13 cellular contexts compared by ENCODE assay signal in the genomic region with DNA sequence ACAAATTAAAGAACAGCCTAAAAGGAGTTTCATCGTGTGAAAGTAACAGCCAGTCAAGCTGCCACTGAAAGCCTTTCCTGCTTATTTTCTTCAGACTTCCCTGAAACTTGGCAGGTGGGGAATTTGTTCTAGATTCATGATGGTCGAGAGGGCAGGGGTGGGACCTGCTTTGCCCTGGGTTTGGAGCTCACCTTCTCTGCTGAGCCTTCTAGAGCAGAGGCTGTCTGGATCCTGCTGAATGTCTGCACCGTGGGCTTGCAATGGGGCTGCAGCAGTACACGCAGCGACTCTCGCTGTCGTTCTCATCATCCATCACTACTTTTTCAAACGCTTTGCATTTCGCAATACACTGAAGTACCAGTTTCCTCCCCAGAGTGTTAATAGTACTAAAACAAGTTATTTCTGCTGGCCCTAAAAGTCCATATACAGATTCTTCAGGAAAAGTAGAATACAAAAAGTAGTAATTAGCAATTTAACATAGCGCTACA. TPM values are rescaled to one million over a fixed set of nuclear protein-coding genes. Genes with fewer than 3 reads are reported as not detected.
DNase-seq lines count a peak whose midpoint lies in the region; ATAC-seq, FAIRE-seq and TF ChIP-seq lines count a peak whose summit lies in the region.
"Had no signal": no experiment of that assay in that cellular context is flagged by ENCODE, and none has a peak within 500 bp of the region (broad histone marks: within the 10 kb centered on the region; RNA-seq: fewer than 3 reads in every experiment).

No MANE protein-coding gene starts in this region.

- FAIRE-seq in K562 (lab: Jason Lieb, UNC), result no peak

- ATAC-seq in IMR-90 (ENCODE audit: low read depth) (no peak), K562 (no peak), left colon (no peak), GM18519 (IDR thresholded peaks at IDR 0.05; ENCODE audit: low FRiP score, unreplicated experiment) (no peak)
- no peak for ATAC-seq in stimulated activated effector memory CD8-positive, alpha-beta T cell treated with anti-CD3 and anti-CD28 coated beads, Interleukin-12 subunit alpha, Interleukin-12 subunit beta, amount 100 ng/mL, for 72 hours
- ATAC-seq: activated CD4-positive, alpha-beta T cell treated with anti-CD3 and anti-CD28 coated beads for 36 hours had no signal

- no peak overlapping the region for H4K8ac ChIP-seq in IMR-90 (ENCODE audit: low read depth in 2 of 2, low read length in 2 of 2)

- no peak overlapping the region for H3K9ac ChIP-seq in IMR-90 (ENCODE audit: low read depth, low read length)
- H3K9ac ChIP-seq in K562 (ENCODE audit: insufficient read depth in 1 of 2, low read depth in 2 of 2, low read length in 2 of 2), result no peak overlapping the region

- POLR2A ChIA-PET in IMR-90 (lab: Charles Lee; ENCODE audit: unreplicated experiment) (no interaction called here), K562 (lab: Yijun Ruan, JAX) (interaction anchor here (0.7 kb wide), 1 partner anchor 134 kb away, joined by 4 read pairs; no protein-coding TSS in a partner anchor)

- no peaks in the 10 kb centered on the region for H3K9me3 ChIP-seq in IMR-90 (ENCODE audit: control insufficient read depth, insufficient read depth, low read length)
- no peaks in the 10 kb centered on the region for H3K9me3 ChIP-seq in K562 (replicated peaks; ENCODE audit: control insufficient read depth, insufficient read depth, low read depth, low read length)
- H3K9me3 ChIP-seq: sigmoid colon, SJSA1 had no signal

- peak overlapping the region; percentile 93 for H3K23ac ChIP-seq in IMR-90 (ENCODE audit: low read depth, low read length)

- peak overlapping the region; percentile 46 for H2BK120ac ChIP-seq in IMR-90 (ENCODE audit: low read depth, low read length)

- in situ Hi-C loops in IMR-90 (cut with MboI; ENCODE audit: low sequenced_read_pairs) (no loop called here), K562 (cut with MboI) (no loop called here)

- TF ChIP-seq RAD21 in IMR-90 (IDR thresholded peaks at IDR 0.05; ENCODE audit: low read length) (no peak), K562 (CRISPR knock-in tag; conservative IDR thresholded peaks at IDR 0.05 in 1 of 2, IDR thresholded peaks at IDR 0.05 in 1 of 2) (no peak)

- no peak overlapping the region for H2AFZ ChIP-seq in IMR-90 (replicated peaks; ENCODE audit: low read length, poor library complexity)
- H2AFZ ChIP-seq in K562 (ENCODE audit: low read depth, low read length), result no peak overlapping the region

- intact Hi-C loops in IMR-90 (cut with micrococcal nuclease), result no loop called here
- intact Hi-C loops in K562 (cut with micrococcal nuclease), result no loop called here
- intact Hi-C loops in left colon (cut with DNase I, micrococcal nuclease), result no loop called here

- no peak overlapping the region for H4K91ac ChIP-seq in IMR-90 (ENCODE audit: insufficient read depth, low read depth, low read length)

- peak overlapping the region; percentile 1; the same call in 1 of the 2 replicates for H3K4me2 ChIP-seq in IMR-90 (ENCODE audit: low read depth, low read length)
- H3K4me2 ChIP-seq in K562 (ENCODE audit: insufficient read depth, low read length), result no peak overlapping the region

- no peak for TF ChIP-seq POLR2A in IMR-90 (IDR thresholded peaks at IDR 0.05; ENCODE audit: low read depth, low read length)
- no peak for TF ChIP-seq POLR2A in K562 (conservative IDR thresholded peaks at IDR 0.05)

- no peak overlapping the region for H3K14ac ChIP-seq in IMR-90 (replicated peaks; ENCODE audit: low read depth, low read length)

- H3K4me3 ChIP-seq in IMR-90 (ENCODE audit: insufficient read depth, low read depth, low read length) (no peak overlapping the region), K562 (no peak overlapping the region)

- H4K20me1 ChIP-seq in IMR-90 (ENCODE audit: insufficient read depth, low read length) (no peaks in the 10 kb centered on the region), K562 (replicated peaks; ENCODE audit: control insufficient read depth, insufficient read depth, low read length) (no peaks in the 10 kb centered on the region; the same call in 1 of the 2 replicates)

- H3K36me3 Mint-ChIP-seq in stimulated activated effector memory CD8-positive, alpha-beta T cell treated with anti-CD3 and anti-CD28 coated beads, Interleukin-12 subunit alpha, Interleukin-12 subunit beta, amount 100 ng/mL, for 72 hours, result peaks cover 4% of the 10 kb centered on the region

- H3K27ac ChIP-seq in IMR-90 (ENCODE audit: insufficient read depth, low read length) (no peak overlapping the region), K562 (ENCODE audit: extremely low read depth, low read depth, low read length) (no peak overlapping the region)
- H3K27ac ChIP-seq: SJSA1 had no signal

- 40% methylated on average over 1 of the region's 10 CpGs; no CpG with 5 or more reads in 1 of the 2 experiments for WGBS in IMR-90 (ENCODE audit: extremely low coverage in 2 of 2, insufficient read length in 1 of 2), 2 experiments
- WGBS in K562 (ENCODE audit: insufficient coverage, low coverage, missing lambda C conversion rate), result 23% methylated on average over 10 of the region's 10 CpGs

- H3K4ac ChIP-seq in IMR-90 (ENCODE audit: low read depth, low read length), result 0 out of 2 replicates have a peak overlapping the region, but pooled peaks have one; percentile 17

- H3K36me3 ChIP-seq in IMR-90 (ENCODE audit: control insufficient read depth, insufficient read depth, low read length) (peaks cover 2% of the 10 kb centered on the region; the same call in 1 of the 2 replicates), K562 (ENCODE audit: control insufficient read depth, insufficient read depth, low read length) (no peaks in the 10 kb centered on the region)
- H3K36me3 ChIP-seq: sigmoid colon had no signal

- TF ChIP-seq CTCF in IMR-90 (conservative IDR thresholded peaks at IDR 0.05; ENCODE audit: low read depth, low read length) (no peak), K562 (IDR thresholded peaks at IDR 0.05 in 2 of 3, conservative IDR thresholded peaks at IDR 0.05 in 1 of 3; ENCODE audit: insufficient read depth in 2 of 3, low read depth in 1 of 3, low read length in 3 of 3) (no peak)

- no peak overlapping the region for H3K56ac ChIP-seq in IMR-90 (ENCODE audit: extremely low read depth, insufficient read depth, low read length)

- CTCF ChIA-PET in IMR-90 (lab: Yijun Ruan, JAX) (interaction anchor here (0.6 to 2.2 kb wide), 3 partner anchors 9 to 822 kb away, joined by 3 to 5 read pairs (median 3); no protein-coding TSS in a partner anchor), K562 (lab: Yijun Ruan, JAX; ENCODE audit: low intra/inter-chr PET ratio) (no interaction called here)

- no peak overlapping the region for H2AK9ac ChIP-seq in IMR-90 (replicated peaks; ENCODE audit: low read depth, low read length, poor library complexity)

- no peak overlapping the region for H2BK15ac ChIP-seq in IMR-90 (ENCODE audit: low read depth, low read length)

- no peak overlapping the region for H2BK5ac ChIP-seq in IMR-90 (ENCODE audit: low read depth, low read length, poor library complexity, severe bottlenecking)

- BruUV-seq in IMR-90 (replicated peaks; lab: Mats Ljungman, UMichigan) (no TSS peak), K562 (replicated peaks; lab: Mats Ljungman, UMichigan) (no TSS peak)

- H3K27me3 ChIP-seq in IMR-90 (ENCODE audit: control insufficient read depth, insufficient read depth, low read length) (peaks cover 2% of the 10 kb centered on the region), K562 (ENCODE audit: control insufficient read depth in 2 of 2, insufficient read depth in 2 of 2, low read length in 2 of 2) (peaks cover 45 to 67% of the 10 kb centered on the region in 2 experiments)
- H3K27me3 ChIP-seq: SJSA1 had no signal

- H3K18ac ChIP-seq in IMR-90 (ENCODE audit: low read depth, low read length), result no peak overlapping the region

- no peak overlapping the region for H3K27ac Mint-ChIP-seq in stimulated activated effector memory CD8-positive, alpha-beta T cell treated with anti-CD3 and anti-CD28 coated beads, Interleukin-12 subunit alpha, Interleukin-12 subunit beta, amount 100 ng/mL, for 72 hours
- H3K27ac Mint-ChIP-seq: activated CD4-positive, alpha-beta T cell treated with anti-CD3 and anti-CD28 coated beads for 36 hours; activated naive CD4-positive, alpha-beta T cell treated with anti-CD3 and anti-CD28 coated beads for 36 hours had no signal

- H3K9me1 ChIP-seq in IMR-90 (ENCODE audit: insufficient read depth, low read length) (0 out of 2 replicates have a peak, but pooled peaks cover 3% of the 10 kb centered on the region), K562 (ENCODE audit: control insufficient read depth, insufficient read depth, low read length) (no peaks in the 10 kb centered on the region)

- H2BK20ac ChIP-seq in IMR-90 (ENCODE audit: low read depth, low read length), result no peak overlapping the region

- H3K79me1 ChIP-seq in IMR-90 (ENCODE audit: low read depth in 1 of 2, low read length in 2 of 2), result 0 out of 4 replicates have a peak, but pooled peaks cover 4 to 5% of the 10 kb centered on the region in 2 experiments

- no peaks in the 10 kb centered on the region for H3K9me3 Mint-ChIP-seq in stimulated activated effector memory CD8-positive, alpha-beta T cell treated with anti-CD3 and anti-CD28 coated beads, Interleukin-12 subunit alpha, Interleukin-12 subunit beta, amount 100 ng/mL, for 72 hours
- H3K9me3 Mint-ChIP-seq: activated naive CD4-positive, alpha-beta T cell treated with anti-CD3 and anti-CD28 coated beads for 36 hours; HFFc6 had no signal

- H3K79me2 ChIP-seq in K562 (ENCODE audit: control insufficient read depth, insufficient read depth, low read length), result no peaks in the 10 kb centered on the region

- H3K4me1 ChIP-seq in IMR-90 (ENCODE audit: control insufficient read depth, insufficient read depth, low read length) (peaks cover 18% of the 10 kb centered on the region), K562 (replicated peaks in 1 of 2; ENCODE audit: control insufficient read depth in 2 of 2, insufficient read depth in 2 of 2, low read length in 2 of 2) (peaks cover 3 to 8% of the 10 kb centered on the region in 2 experiments; a peak in 3 of 5 replicates)

- no peak for TF ChIP-seq EP300 in K562 (IDR thresholded peaks at IDR 0.05; ENCODE audit: low read length)

- peak overlapping the region; percentile 21 for H4K5ac ChIP-seq in IMR-90 (ENCODE audit: low read depth, low read length)

- peak overlapping the region; percentile 66 for H3K4me3 Mint-ChIP-seq in stimulated activated effector memory CD8-positive, alpha-beta T cell treated with anti-CD3 and anti-CD28 coated beads, Interleukin-12 subunit alpha, Interleukin-12 subunit beta, amount 100 ng/mL, for 72 hours

- H2AK5ac ChIP-seq in IMR-90 (ENCODE audit: low read depth, low read length), result peak overlapping the region; percentile 6; the same call in 1 of the 2 replicates

- DNase-seq in IMR-90 (no peak), K562 (ENCODE audit: extremely low read depth in 1 of 4, low spot score in 3 of 4) (no peak), kidney tubule cell (ENCODE audit: low spot score) (peak; percentile 3), foreskin melanocyte (no peak), left colon (no peak)
- no peak for DNase-seq in stimulated activated effector memory CD8-positive, alpha-beta T cell treated with anti-CD3 and anti-CD28 coated beads, Interleukin-12 subunit alpha, Interleukin-12 subunit beta, amount 100 ng/mL, for 72 hours (ENCODE audit: low spot score in 2 of 2)
- DNase-seq: activated CD4-positive, alpha-beta T cell treated with anti-CD3 and anti-CD28 coated beads for 36 hours; activated naive CD4-positive, alpha-beta T cell treated with anti-CD3 and anti-CD28 coated beads for 36 hours; HFFc6; sigmoid colon; T1000 had no signal

- peaks cover 10% of the 10 kb centered on the region for H3K4me1 Mint-ChIP-seq in stimulated activated effector memory CD8-positive, alpha-beta T cell treated with anti-CD3 and anti-CD28 coated beads, Interleukin-12 subunit alpha, Interleukin-12 subunit beta, amount 100 ng/mL, for 72 hours

- dilution Hi-C loops in IMR-90 (cut with HindIII; ENCODE audit: low sequenced_read_pairs, unreplicated experiment), result no loop called here

RNA-seq across cellular contexts. Expression of a gene that starts 16.3 kb away (rescaled TPM):
- 1.3 and 1.9 TPM in 2 replicates for total RNA-seq in IMR-90 (2012; rRNA removed)
- polyA plus RNA-seq in IMR-90 (2012; rRNA removed), result 4.0 and 4.7 TPM in 2 replicates
- polyA plus RNA-seq in IMR-90 (2012; cell fraction: cytosol; rRNA removed), result 3.4 and 6.3 TPM in 2 replicates
- polyA plus RNA-seq in IMR-90 (2012; cell fraction: nucleus; rRNA removed; ENCODE audit: low replicate concordance), result 6.5 and 7.2 TPM in 2 replicates
- total RNA-seq in K562 (2011; cell fraction: chromatin; rRNA removed; ENCODE audit: low replicate concordance), result not detected in 2 replicates
- total RNA-seq in K562 (2011; cell fraction: nucleolus; rRNA removed), result not detected in 2 replicates
- not detected in 2 replicates for total RNA-seq in K562 (2011; cell fraction: nucleoplasm; rRNA removed)
- not detected in 2 replicates for total RNA-seq in K562 (2014; rRNA removed)
- total RNA-seq in K562 (2014; rRNA removed; fragmentation: Illumina TruSeq; extraction: Trizol), result not detected in 2 replicates
- not detected in 2 replicates for total RNA-seq in K562 (2015; rRNA removed; fragmentation: Illumina TruSeq; extraction: Trizol)
- 0.07 TPM in 1 of 2 replicates, not detected in the other for total RNA-seq in K562 (2021)
- not detected in 2 replicates for polyA plus RNA-seq in K562 (2011; rRNA removed)
- polyA plus RNA-seq in K562 (2011; cell fraction: cytosol; rRNA removed), result not detected in 2 replicates
- polyA plus RNA-seq in K562 (2011; cell fraction: nucleus; rRNA removed), result not detected in 2 replicates
- not detected in 2 replicates for polyA plus RNA-seq in K562 (2012)
- not detected in 2 replicates for polyA plus RNA-seq in K562 (2014; fragmentation: Illumina TruSeq; extraction: Trizol)
- not detected for polyA plus RNA-seq in K562 (2014; fragmentation: Nextera tagmentation; extraction: Ambion mirVana)
- not detected in 2 replicates for polyA plus RNA-seq in K562 (2014; rRNA removed)
- not detected in 2 replicates for polyA minus RNA-seq in K562 (2011; rRNA and poly(A)+ RNA removed)
- polyA minus RNA-seq in K562 (2011; cell fraction: cytosol; rRNA and poly(A)+ RNA removed), result 0.19 and 0.46 TPM in 2 replicates
- polyA minus RNA-seq in K562 (2011; cell fraction: nucleus; rRNA and poly(A)+ RNA removed), result under 0.01 TPM in 1 of 2 replicates, not detected in the other
- 1 to 10 TPM in 1 of 2 donors, under 1 TPM in 1; 0.82 to 1.5 TPM for total RNA-seq in left colon
- total RNA-seq: activated naive CD4-positive, alpha-beta T cell treated with anti-CD3 and anti-CD28 coated beads for 36 hours had no signal
